In the genomic region with DNA sequence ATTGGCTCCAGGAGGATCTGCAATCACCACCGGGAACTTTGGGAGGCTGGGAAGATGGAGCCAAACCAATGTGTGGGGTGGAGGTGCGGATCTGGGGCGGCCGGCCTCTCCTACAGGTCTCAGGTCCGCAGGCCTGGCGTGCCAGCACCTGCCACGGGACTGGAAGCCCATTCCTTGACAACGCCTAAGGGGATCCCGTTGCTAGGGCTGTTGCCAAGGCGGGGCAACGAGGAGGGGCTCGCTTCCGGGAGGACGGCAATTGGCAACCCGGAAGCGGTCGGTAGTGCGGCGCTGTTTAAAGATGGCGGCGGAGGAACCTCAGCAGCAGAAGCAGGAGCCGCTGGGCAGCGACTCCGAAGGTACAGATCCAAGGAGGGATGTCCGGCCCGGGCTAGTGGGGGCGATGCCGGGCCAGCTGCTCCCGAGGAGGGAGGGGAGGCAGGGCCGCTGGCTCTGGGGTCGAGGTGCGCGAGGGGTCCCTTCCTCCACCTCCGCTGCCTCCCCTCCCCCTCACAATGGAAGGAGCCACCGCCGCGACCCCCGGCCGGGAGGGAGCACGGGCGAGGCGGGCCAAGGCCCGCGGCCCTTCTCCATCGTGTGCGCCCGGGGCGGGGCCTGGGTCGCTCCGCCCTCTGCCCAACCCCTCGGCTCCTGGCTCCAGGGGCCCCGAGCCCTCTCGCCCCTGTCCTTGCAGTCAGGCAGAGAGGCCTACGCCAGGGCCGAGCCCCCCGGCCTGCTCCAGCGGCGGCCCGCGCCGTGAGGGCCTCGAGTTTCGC, we compare ENCODE assay signal across 8 cellular contexts.
A peak's percentile ranks its signal among the peaks of the same experiment; 100 is the strongest.
DNase-seq lines count a peak whose midpoint lies in the region; ATAC-seq and TF ChIP-seq lines count a peak whose summit lies in the region.

A gene with protein sequence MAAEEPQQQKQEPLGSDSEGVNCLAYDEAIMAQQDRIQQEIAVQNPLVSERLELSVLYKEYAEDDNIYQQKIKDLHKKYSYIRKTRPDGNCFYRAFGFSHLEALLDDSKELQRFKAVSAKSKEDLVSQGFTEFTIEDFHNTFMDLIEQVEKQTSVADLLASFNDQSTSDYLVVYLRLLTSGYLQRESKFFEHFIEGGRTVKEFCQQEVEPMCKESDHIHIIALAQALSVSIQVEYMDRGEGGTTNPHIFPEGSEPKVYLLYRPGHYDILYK (plus strand): TSS at position 283 of the 776 bp plus-strand sequence. CDS start 19 bp downstream, at position 302.

- POLR2A ChIA-PET in AG04449 (lab: Yijun Ruan, JAX): no interaction called here

- DNase-seq in AG04449 (ENCODE audit: low read depth, low spot score) (peak; percentile 36), NCI-H345 treated with DMSO at 0.1 percent for 48 hours (lab: John Stamatoyannopoulos, UW; ENCODE audit: unreplicated experiment) (peak; percentile 77), cerebellar cortex (ENCODE audit: low spot score) (peak; percentile 95), islet precursor cell (peak; percentile 98)
- DNase-seq in stimulated activated CD4-positive, alpha-beta T cell treated with anti-CD3 and anti-CD28 coated beads, Interleukin-12 subunit alpha, Interleukin-12 subunit beta, amount 100 ng/mL, for 48 hours (ENCODE audit: low read depth in 2 of 3, low spot score in 1 of 3): peak; percentile 76 to 83 (median 81)

- H3K4me3 ChIP-seq in AG04449 (ENCODE audit: low read depth, low read length): peak within 1 kb of the TSS; percentile 96

- ATAC-seq in GM18909 (IDR thresholded peaks at IDR 0.05; ENCODE audit: poor library complexity, unreplicated experiment): peak; percentile 81
- peak; percentile 60 for ATAC-seq in HG03196 (IDR thresholded peaks at IDR 0.05; ENCODE audit: unreplicated experiment)
- peak; percentile 94 to 96 for ATAC-seq in activated CD4-positive, CD25-positive, alpha-beta regulatory T cell treated with anti-CD3 and anti-CD28 coated beads, Interleukin-2, amount 50 U/mL, for 24 hours

- CTCF ChIA-PET in AG04449 (lab: Yijun Ruan, JAX): interaction anchor here (1.0 to 3.2 kb wide), 3 partner anchors 15 to 151 kb away, joined by 3 to 34 read pairs (median 8); no protein-coding TSS in a partner anchor

- TF ChIP-seq CTCF in AG04449 (IDR thresholded peaks at IDR 0.05; ENCODE audit: insufficient read depth, low read length, missing control alignments): no peak

Comparison
In these comparisons a context has a peak if more than half of its experiments do, and no peak if none do; other contexts are left out.
1. Peak in every context shown above with its lines: DNase-seq, ATAC-seq and H3K4me3 ChIP-seq.
2. DNase-seq: peak in every context shown above with its lines; median percentile 98 in islet precursor cell; 95 in cerebellar cortex; 81 in stimulated activated CD4-positive, alpha-beta T cell treated with anti-CD3 and anti-CD28 coated beads, Interleukin-12 subunit alpha, Interleukin-12 subunit beta, amount 100 ng/mL, for 48 hours; 77 in NCI-H345 treated with DMSO at 0.1 percent for 48 hours; 36 in AG04449.